12 cellular contexts compared by ENCODE assay signal in the genomic region with DNA sequence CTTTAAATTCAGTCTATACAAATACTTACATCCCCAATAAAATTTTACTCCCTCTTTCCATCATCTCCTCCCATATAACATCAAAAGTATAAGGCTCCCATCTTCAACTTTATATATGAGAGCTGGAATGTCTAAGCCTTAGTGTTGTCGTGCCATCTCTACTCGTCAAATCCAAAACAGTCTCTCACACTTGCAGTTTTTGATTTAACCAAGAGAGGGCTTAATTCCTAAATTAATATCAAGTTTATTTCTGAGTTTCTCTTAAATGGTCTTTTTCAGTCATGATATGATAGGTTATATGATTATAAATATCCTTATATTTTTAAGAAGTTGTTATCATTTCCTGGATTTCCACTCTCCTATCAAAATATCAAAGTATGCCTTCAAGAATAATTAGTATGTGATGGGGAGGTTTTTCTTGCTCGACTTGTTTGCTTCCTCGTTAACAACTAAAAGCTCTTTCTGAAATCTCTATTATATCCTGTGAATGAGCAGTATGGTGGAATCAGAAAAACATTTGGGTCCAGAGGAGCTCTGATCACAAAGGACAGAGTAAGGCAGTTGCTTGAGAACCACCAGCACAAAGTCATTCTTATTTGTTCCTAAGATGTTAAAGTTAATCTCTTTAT. TPM values are rescaled to one million over a fixed set of nuclear protein-coding genes. Genes with fewer than 3 reads are reported as not detected.
DNase-seq lines count a peak whose midpoint lies in the region; ATAC-seq, FAIRE-seq and TF ChIP-seq lines count a peak whose summit lies in the region.
"Had no signal": no experiment of that assay in that cellular context is flagged by ENCODE, and none has a peak within 500 bp of the region (broad histone marks: within the 10 kb centered on the region; RNA-seq: fewer than 3 reads in every experiment).

No MANE protein-coding gene starts in this region.

- H3K36me3 ChIP-seq in A673 (ENCODE audit: insufficient read depth, low read length, poor library complexity, severe bottlenecking) (no peaks in the 10 kb centered on the region), GM23248 (ENCODE audit: low read depth) (no peaks in the 10 kb centered on the region), astrocyte (ENCODE audit: insufficient read depth, low read length) (no peaks in the 10 kb centered on the region)

- H3K27ac ChIP-seq in A673 (ENCODE audit: low read depth, low read length, poor library complexity, severe bottlenecking) (no peak overlapping the region), GM23248 (no peak overlapping the region), astrocyte (ENCODE audit: low read depth, low read length) (no peak overlapping the region)

- TF ChIP-seq CTCF in A673 (conservative IDR thresholded peaks at IDR 0.05; ENCODE audit: low read depth, low read length): peak; percentile 45; the same call in 1 of the 2 replicates
- TF ChIP-seq CTCF in astrocyte (IDR thresholded peaks at IDR 0.05; ENCODE audit: insufficient read depth, low read depth, low read length): peak; percentile 35
- TF ChIP-seq CTCF in natural killer cell (IDR thresholded peaks at IDR 0.05): no peak

- H3K36me3 Mint-ChIP-seq in astrocyte (ENCODE audit: low read depth, unreplicated experiment) (no peaks in the 10 kb centered on the region), natural killer cell (no peaks in the 10 kb centered on the region)
- H3K36me3 Mint-ChIP-seq: CD8-positive, alpha-beta memory T cell had no signal

- H3K4me1 ChIP-seq in A673 (ENCODE audit: insufficient read depth, low read length, poor library complexity, severe bottlenecking) (no peaks in the 10 kb centered on the region), GM23248 (ENCODE audit: insufficient read depth) (no peaks in the 10 kb centered on the region), astrocyte (ENCODE audit: insufficient read depth, low read length) (no peaks in the 10 kb centered on the region)

- intact Hi-C loops in A673 (cut with micrococcal nuclease; ENCODE audit: unreplicated experiment): no loop called here
- intact Hi-C loops in natural killer cell (cut with micrococcal nuclease): no loop called here

- H3K4me3 Mint-ChIP-seq in astrocyte (ENCODE audit: unreplicated experiment) (no peak overlapping the region), natural killer cell (no peak overlapping the region)
- H3K4me3 Mint-ChIP-seq: activated T-cell treated with anti-CD3 and anti-CD28 coated beads, Interleukin-2, amount 50 U/mL, for 24 hours; CD8-positive, alpha-beta memory T cell had no signal

- DNase-seq in A673 (ENCODE audit: low spot score) (peak; percentile 20), GM23248 (peak; percentile 39), astrocyte (ENCODE audit: low read depth) (no peak), SHP77 treated with DMSO at 0.1 percent for 48 hours (lab: John Stamatoyannopoulos, UW) (no peak), islet precursor cell (no peak), natural killer cell (no peak)
- no peak for DNase-seq in central memory CD4-positive, alpha-beta T cell
- DNase-seq: activated T-cell treated with anti-CD3 and anti-CD28 coated beads, Interleukin-2, amount 50 U/mL, for 24 hours; CD8-positive, alpha-beta memory T cell; cerebellar nuclear complex; NCI-H1092 treated with DMSO at 0.1 percent for 48 hours had no signal

- H3K27ac Mint-ChIP-seq in astrocyte (ENCODE audit: unreplicated experiment) (no peak overlapping the region), natural killer cell (no peak overlapping the region)
- H3K27ac Mint-ChIP-seq: activated T-cell treated with anti-CD3 and anti-CD28 coated beads, Interleukin-2, amount 50 U/mL, for 24 hours; CD8-positive, alpha-beta memory T cell had no signal

- peaks cover 3% of the 10 kb centered on the region for H3K9me3 Mint-ChIP-seq in astrocyte (ENCODE audit: unreplicated experiment)
- H3K9me3 Mint-ChIP-seq in natural killer cell: no peaks in the 10 kb centered on the region
- H3K9me3 Mint-ChIP-seq: activated T-cell treated with anti-CD3 and anti-CD28 coated beads, Interleukin-2, amount 50 U/mL, for 24 hours; CD8-positive, alpha-beta memory T cell had no signal

- no peak for ATAC-seq in natural killer cell

- no peak overlapping the region for H3K4me3 ChIP-seq in A673 (ENCODE audit: low read depth, low read length, poor library complexity, severe bottlenecking)
- H3K4me3 ChIP-seq in GM23248: no peak overlapping the region
- no peak overlapping the region for H3K4me3 ChIP-seq in astrocyte (ENCODE audit: insufficient read depth, low read depth, low read length)

- H3K4me1 Mint-ChIP-seq in astrocyte (ENCODE audit: low read depth, unreplicated experiment) (peaks cover 2% of the 10 kb centered on the region), natural killer cell (no peaks in the 10 kb centered on the region)
- H3K4me1 Mint-ChIP-seq: CD8-positive, alpha-beta memory T cell had no signal

- no peaks in the 10 kb centered on the region for H3K9me3 ChIP-seq in A673 (ENCODE audit: low read depth, low read length, poor library complexity, severe bottlenecking)
- H3K9me3 ChIP-seq in GM23248 (ENCODE audit: low read depth): no peaks in the 10 kb centered on the region
- no peaks in the 10 kb centered on the region for H3K9me3 ChIP-seq in astrocyte (ENCODE audit: insufficient read depth, low read depth, low read length)

- FAIRE-seq in astrocyte (lab: Jason Lieb, UNC): peak; percentile 41
- FAIRE-seq in islet of Langerhans (lab: Jason Lieb, UNC): peak; percentile 41

- no peaks in the 10 kb centered on the region for H4K20me1 ChIP-seq in GM23248 (ENCODE audit: insufficient read depth)
- no peaks in the 10 kb centered on the region for H4K20me1 ChIP-seq in astrocyte (ENCODE audit: insufficient read depth, low read length)

- H3K4me2 ChIP-seq in GM23248 (ENCODE audit: unreplicated experiment) (no peak overlapping the region), astrocyte (ENCODE audit: low read length) (no peak overlapping the region)

- H3K27me3 Mint-ChIP-seq in astrocyte (ENCODE audit: low read depth, unreplicated experiment) (peaks cover 13% of the 10 kb centered on the region), natural killer cell (ENCODE audit: low read depth in 2 of 2) (peaks cover 0 to 8% of the 10 kb centered on the region in 2 donors)

- in situ Hi-C loops in GM23248 (cut with MboI): loop anchor here (10.0 to 25.0 kb wide), 2 partner anchors 121 to 244 kb away; no protein-coding TSS in a partner anchor

- H3K27me3 ChIP-seq in A673 (replicated peaks; ENCODE audit: insufficient read depth, low read depth, low read length, poor library complexity): no peaks in the 10 kb centered on the region
- H3K27me3 ChIP-seq in GM23248 (replicated peaks; ENCODE audit: insufficient read depth): peaks cover 12% of the 10 kb centered on the region
- no peaks in the 10 kb centered on the region for H3K27me3 ChIP-seq in astrocyte (ENCODE audit: insufficient read depth, low read length)

- CTCF ChIA-PET in A673 (lab: Charles Lee): interaction anchor here (0.6 kb wide), 1 partner anchor 112 kb away, joined by 3 read pairs; no protein-coding TSS in a partner anchor

- H3K9ac ChIP-seq in GM23248 (no peak overlapping the region), astrocyte (ENCODE audit: low read length) (no peak overlapping the region)

- no TSS peak for BruUV-seq in A673 (replicated peaks; lab: Mats Ljungman, UMichigan)

- no peaks in the 10 kb centered on the region for H3K79me2 ChIP-seq in GM23248 (ENCODE audit: insufficient read depth)
- no peaks in the 10 kb centered on the region for H3K79me2 ChIP-seq in astrocyte (ENCODE audit: insufficient read depth, low read length)

- H3F3A ChIP-seq in GM23248 (ENCODE audit: insufficient read depth): no peaks in the 10 kb centered on the region

- no peaks in the 10 kb centered on the region for H3K9me2 ChIP-seq in GM23248 (ENCODE audit: insufficient read depth)

- 53% methylated on average over 4 of the region's 4 CpGs for WGBS in GM23248 (ENCODE audit: low coverage in 1 of 2, low lambda C conversion rate in 2 of 2, missing lambda C conversion rate in 2 of 2), 2 experiments

- H2AFZ ChIP-seq in GM23248 (no peak overlapping the region), astrocyte (ENCODE audit: low read depth, low read length) (peak overlapping the region; percentile 20)

- POLR2A ChIA-PET in A673 (lab: Charles Lee; ENCODE audit: low non-redundant PET): no interaction called here

RNA-seq across cellular contexts. Expression of a gene that starts 12.5 kb away (rescaled TPM):
- total RNA-seq in A673 (2021): not detected in 2 replicates
- not detected in 2 replicates for total RNA-seq in GM23248 (2014; rRNA removed; shearing (Covaris generic))
- not detected in 2 replicates for polyA plus RNA-seq in GM23248 (2016; fragmentation: Nextera tagmentation; extraction: Ambion mirVana)
- total RNA-seq in astrocyte: not detected in 2 replicates
- not detected for total RNA-seq in natural killer cell
- total RNA-seq: CD8-positive, alpha-beta memory T cell had no signal
- polyA plus RNA-seq: CD8-positive, alpha-beta memory T cell had no signal

RNA-seq across cellular contexts. Expression of a gene that starts 29.3 kb away (rescaled TPM):
- total RNA-seq in A673 (2021): not detected in 2 replicates
- total RNA-seq in GM23248 (2014; rRNA removed; shearing (Covaris generic)): not detected in 2 replicates
- not detected in 2 replicates for polyA plus RNA-seq in GM23248 (2016; fragmentation: Nextera tagmentation; extraction: Ambion mirVana)
- not detected in 2 replicates for total RNA-seq in astrocyte
- total RNA-seq in natural killer cell: not detected
- total RNA-seq: CD8-positive, alpha-beta memory T cell had no signal
- polyA plus RNA-seq: CD8-positive, alpha-beta memory T cell had no signal

Comparison
In these comparisons a context has a peak if more than half of its experiments do, and no peak if none do; other contexts are left out.
1. DNase-seq: peak in A673 (single experiment) and GM23248 (single experiment); none in astrocyte (single experiment), SHP77 treated with DMSO at 0.1 percent for 48 hours (single experiment), islet precursor cell (single experiment), central memory CD4-positive, alpha-beta T cell (single experiment) and natural killer cell (single experiment).